Comparison of ENCODE assay signal across 8 cellular contexts in genomic region chr2:111850646-111851045, GRCh38. TPM values are rescaled to one million over a fixed set of nuclear protein-coding genes. Genes with fewer than 3 reads are reported as not detected.
DNase-seq lines count a peak whose midpoint lies in the region; ATAC-seq and TF ChIP-seq lines count a peak whose summit lies in the region.
"Not testable (repeated sequence)": the region's sequence is repeated elsewhere in the genome, so short reads cannot be mapped to it uniquely, and the experiment has no call there.

No MANE protein-coding gene starts in this region.

- not testable (repeated sequence) for H2AK9ac ChIP-seq in IMR-90 (replicated peaks; ENCODE audit: low read depth, low read length, poor library complexity)

- H3K27me3 ChIP-seq in IMR-90 (ENCODE audit: control insufficient read depth, insufficient read depth, low read length); PC-3 (ENCODE audit: low read length); heart right ventricle; thoracic aorta (replicated peaks; ENCODE audit: insufficient read depth): not testable (repeated sequence)

- not testable (repeated sequence) for H3K9me3 ChIP-seq in IMR-90 (ENCODE audit: control insufficient read depth, insufficient read depth, low read length); PC-3 (ENCODE audit: low read length); heart right ventricle; thoracic aorta

- not testable (repeated sequence) for H3K4me3 ChIP-seq in IMR-90 (ENCODE audit: insufficient read depth, low read depth, low read length); PC-3 (ENCODE audit: low read length); choroid plexus epithelial cell (ENCODE audit: low read depth, low read length); heart right ventricle; thoracic aorta

- not testable (repeated sequence) for H3K14ac ChIP-seq in IMR-90 (replicated peaks; ENCODE audit: low read depth, low read length)

- H2BK120ac ChIP-seq in IMR-90 (ENCODE audit: low read depth, low read length) = not testable (repeated sequence)

- H4K8ac ChIP-seq in IMR-90 (ENCODE audit: low read depth in 2 of 2, low read length in 2 of 2) = not testable (repeated sequence)

- intact Hi-C loops in Calu3 (cut with micrococcal nuclease; ENCODE audit: unreplicated experiment); IMR-90 (cut with micrococcal nuclease); PC-3 (cut with micrococcal nuclease); heart right ventricle (cut with DNase I): not testable (repeated sequence)

- ATAC-seq in IMR-90 (ENCODE audit: low read depth) (peak; percentile 86), PC-3 (peak; percentile 80), heart right ventricle (peak in 5 of 8 donors; percentile 47 to 70 (median 63))
- ATAC-seq in thoracic aorta (ENCODE audit: insufficient number of reproducible peaks, low FRiP score, low read depth) = not testable (repeated sequence)

- not testable (repeated sequence) for H4K5ac ChIP-seq in IMR-90 (ENCODE audit: low read depth, low read length)

- POLR2A ChIA-PET in IMR-90 (lab: Charles Lee; ENCODE audit: unreplicated experiment); PC-3 (lab: Charles Lee; ENCODE audit: unreplicated experiment): not testable (repeated sequence)

- not testable (repeated sequence) for H3K27ac Mint-ChIP-seq in Calu3 (ENCODE audit: unreplicated experiment); neural crest cell (ENCODE audit: unreplicated experiment)

- H3K56ac ChIP-seq in IMR-90 (ENCODE audit: extremely low read depth, insufficient read depth, low read length) = not testable (repeated sequence)

- not testable (repeated sequence) for H3K27ac ChIP-seq in IMR-90 (ENCODE audit: insufficient read depth, low read length); PC-3 (ENCODE audit: low read length); heart right ventricle; thoracic aorta

- not testable (repeated sequence) for H2AK5ac ChIP-seq in IMR-90 (ENCODE audit: low read depth, low read length)

- H2BK5ac ChIP-seq in IMR-90 (ENCODE audit: low read depth, low read length, poor library complexity, severe bottlenecking) = not testable (repeated sequence)

- H3K36me3 ChIP-seq in IMR-90 (ENCODE audit: control insufficient read depth, insufficient read depth, low read length); PC-3 (ENCODE audit: low read depth, low read length); thoracic aorta: not testable (repeated sequence)
- peaks cover 0 to 64% (median 0%) of the 10 kb centered on the region in 9 donors for H3K36me3 ChIP-seq in heart right ventricle

- not testable (repeated sequence) for H4K91ac ChIP-seq in IMR-90 (ENCODE audit: insufficient read depth, low read depth, low read length)

- H3K9me1 ChIP-seq in IMR-90 (ENCODE audit: insufficient read depth, low read length) = not testable (repeated sequence)

- not testable (repeated sequence) for H3K4ac ChIP-seq in IMR-90 (ENCODE audit: low read depth, low read length)

- not testable (repeated sequence) for BruUV-seq in Calu3 (replicated peaks; lab: Mats Ljungman, UMichigan); IMR-90 (replicated peaks; lab: Mats Ljungman, UMichigan); PC-3 (replicated peaks; lab: Mats Ljungman, UMichigan)

- not testable (repeated sequence) for TF ChIP-seq RAD21 in IMR-90 (IDR thresholded peaks at IDR 0.05; ENCODE audit: low read length)

- H3K9ac ChIP-seq in IMR-90 (ENCODE audit: low read depth, low read length); PC-3 (ENCODE audit: low read length): not testable (repeated sequence)

- DNase-seq in Calu3 = peak; percentile 57
- DNase-seq in IMR-90 = peak; percentile 0
- not testable (repeated sequence) for DNase-seq in PC-3; thoracic aorta (ENCODE audit: low spot score)
- peak; percentile 20 to 24 for DNase-seq in activated CD4-positive, alpha-beta T cell treated with anti-CD3 and anti-CD28 coated beads, Interleukin-2, amount 50 U/mL, for 4 hours
- peak; percentile 67 for DNase-seq in choroid plexus epithelial cell (ENCODE audit: low read depth)
- DNase-seq in heart right ventricle = peak in 1 of 2 donors; percentile 7
- peak; percentile 38 for DNase-seq in neural crest cell (ENCODE audit: low read depth, low spot score)

- H3K9me2 ChIP-seq in PC-3 (replicated peaks; ENCODE audit: low read length) = not testable (repeated sequence)

- not testable (repeated sequence) for H3K18ac ChIP-seq in IMR-90 (ENCODE audit: low read depth, low read length)

- H2BK20ac ChIP-seq in IMR-90 (ENCODE audit: low read depth, low read length) = not testable (repeated sequence)

- not testable (repeated sequence) for TF ChIP-seq CTCF in Calu3 (IDR thresholded peaks at IDR 0.05; ENCODE audit: unreplicated experiment)
- TF ChIP-seq CTCF in IMR-90 (conservative IDR thresholded peaks at IDR 0.05; ENCODE audit: low read depth, low read length) (0 out of 2 replicates have a peak, but pooled peaks have one; percentile 21), PC-3 (conservative IDR thresholded peaks at IDR 0.05; ENCODE audit: low read depth, low read length) (peak; percentile 30; the same call in 1 of the 2 replicates), choroid plexus epithelial cell (conservative IDR thresholded peaks at IDR 0.05; ENCODE audit: low read depth, low read length) (peak; percentile 51), heart right ventricle (IDR thresholded peaks at IDR 0.05) (peak in 8 of 9 donors; percentile 29 to 60 (median 52)), neural crest cell (conservative IDR thresholded peaks at IDR 0.05) (peak; percentile 61), thoracic aorta (IDR thresholded peaks at IDR 0.05) (peak; percentile 48)

- H3K4me1 Mint-ChIP-seq in Calu3 (ENCODE audit: low read depth, unreplicated experiment); neural crest cell: not testable (repeated sequence)

- not testable (repeated sequence) for H3K79me1 ChIP-seq in IMR-90 (ENCODE audit: low read depth in 1 of 2, low read length in 2 of 2)

- not testable (repeated sequence) for H3K23ac ChIP-seq in IMR-90 (ENCODE audit: low read depth, low read length)

- H2BK15ac ChIP-seq in IMR-90 (ENCODE audit: low read depth, low read length) = not testable (repeated sequence)

- CTCF ChIA-PET in Calu3 (lab: Charles Lee) = interaction anchor here (0.7 kb wide), 1 partner anchor 749 kb away, joined by 3 read pairs; no protein-coding TSS in a partner anchor
- CTCF ChIA-PET in IMR-90 (lab: Yijun Ruan, JAX); PC-3 (lab: Charles Lee): not testable (repeated sequence)

- not testable (repeated sequence) for H3K27me3 Mint-ChIP-seq in Calu3 (ENCODE audit: unreplicated experiment); neural crest cell (ENCODE audit: low read depth)

- peaks cover 33% of the 10 kb centered on the region for H3K36me3 Mint-ChIP-seq in Calu3 (ENCODE audit: insufficient read depth, unreplicated experiment)
- not testable (repeated sequence) for H3K36me3 Mint-ChIP-seq in neural crest cell (ENCODE audit: low read depth)

- not testable (repeated sequence) for H3K79me2 ChIP-seq in PC-3 (ENCODE audit: low read length)

- H3K4me2 ChIP-seq in IMR-90 (ENCODE audit: low read depth, low read length); PC-3 (ENCODE audit: low read length): not testable (repeated sequence)

- not testable (repeated sequence) for H4K20me1 ChIP-seq in IMR-90 (ENCODE audit: insufficient read depth, low read length); PC-3 (ENCODE audit: low read length)

- not testable (repeated sequence) for H3K4me1 ChIP-seq in IMR-90 (ENCODE audit: control insufficient read depth, insufficient read depth, low read length); PC-3 (ENCODE audit: insufficient read depth, low read length); heart right ventricle; thoracic aorta (ENCODE audit: control insufficient read depth in 1 of 2, low read depth in 2 of 2)

- not testable (repeated sequence) for H3F3A ChIP-seq in PC-3 (ENCODE audit: low read length, unreplicated experiment)

- WGBS in IMR-90 (ENCODE audit: extremely low coverage in 2 of 2, insufficient read length in 1 of 2), 2 experiments = no CpG with 5 or more reads among the region's 4 CpGs
- WGBS in heart right ventricle, 2 donors = 8 to 16% methylated on average over 4 of the region's 4 CpGs

- H2AFZ ChIP-seq in IMR-90 (replicated peaks; ENCODE audit: low read length, poor library complexity); PC-3 (ENCODE audit: low read length): not testable (repeated sequence)

- not testable (repeated sequence) for H3K9me3 Mint-ChIP-seq in Calu3 (ENCODE audit: low read depth, unreplicated experiment); neural crest cell

- in situ Hi-C loops in IMR-90 (cut with MboI; ENCODE audit: low sequenced_read_pairs) = not testable (repeated sequence)

- H3K4me3 Mint-ChIP-seq in Calu3 (ENCODE audit: low read depth, unreplicated experiment); neural crest cell: not testable (repeated sequence)

- dilution Hi-C loops in IMR-90 (cut with HindIII; ENCODE audit: low sequenced_read_pairs, unreplicated experiment) = not testable (repeated sequence)

- TF ChIP-seq POLR2A in IMR-90 (IDR thresholded peaks at IDR 0.05; ENCODE audit: low read depth, low read length) = not testable (repeated sequence)

RNA-seq across cellular contexts. Expression of gene ANAPC1, which starts 33.3 kb away (rescaled TPM):
- total RNA-seq in Calu3 (2022) (64.5 and 67.5 TPM in 2 replicates), IMR-90 (2012; rRNA removed) (50.7 and 70.0 TPM in 2 replicates), PC-3 (2014; rRNA removed) (94.4 and 97.9 TPM in 2 replicates), heart right ventricle (10 to 100 TPM; 12.0 to 23.2 (median 19.4) TPM), neural crest cell (69.0 and 70.0 TPM in 2 replicates), thoracic aorta (10 to 100 TPM; 33.6 to 45.6 TPM)
- polyA plus RNA-seq in IMR-90 (2012; rRNA removed) (11.7 and 14.6 TPM in 2 replicates), heart right ventricle (1 to 10 TPM; 3.9 to 4.4 TPM)
- polyA plus RNA-seq in IMR-90 (2012; cell fraction: cytosol; rRNA removed) = 9.0 and 12.3 TPM in 2 replicates
- polyA plus RNA-seq in IMR-90 (2012; cell fraction: nucleus; rRNA removed; ENCODE audit: low replicate concordance) = 14.0 and 20.6 TPM in 2 replicates

RNA-seq across cellular contexts. Expression of gene MERTK, which starts 47.8 kb away (rescaled TPM):
- total RNA-seq in Calu3 (2022) (1.5 and 2.1 TPM in 2 replicates), IMR-90 (2012; rRNA removed) (0.28 and 0.36 TPM in 2 replicates), PC-3 (2014; rRNA removed) (2.5 and 3.9 TPM in 2 replicates), heart right ventricle (1 to 10 TPM; 2.3 to 8.9 (median 3.9) TPM), neural crest cell (3.3 and 4.4 TPM in 2 replicates), thoracic aorta (10 to 100 TPM; 47.1 to 69.9 TPM)
- polyA plus RNA-seq in IMR-90 (2012; rRNA removed) (0.62 and 0.73 TPM in 2 replicates), heart right ventricle (1 to 10 TPM; 3.0 to 4.5 TPM)
- polyA plus RNA-seq in IMR-90 (2012; cell fraction: cytosol; rRNA removed) = 0.19 and 0.45 TPM in 2 replicates
- polyA plus RNA-seq in IMR-90 (2012; cell fraction: nucleus; rRNA removed; ENCODE audit: low replicate concordance) = 0.62 and 3.6 TPM in 2 replicates
